In genomic region chr5:173283318-173284288, GRCh38 we compare ENCODE assay signal across 8 cellular contexts. TPM values are rescaled to one million over a fixed set of nuclear protein-coding genes. Genes with fewer than 3 reads are reported as not detected.
A peak's percentile ranks its signal among the peaks of the same experiment; 100 is the strongest.
DNase-seq lines count a peak whose midpoint lies in the region; ATAC-seq and TF ChIP-seq lines count a peak whose summit lies in the region.

No MANE protein-coding gene starts in this region.

- H3K4me3 Mint-ChIP-seq in Calu3 (ENCODE audit: low read depth, unreplicated experiment), result peak overlapping the region; percentile 24
- H3K4me3 Mint-ChIP-seq in activated T-helper 2 cell treated with anti-CD3 and anti-CD28 coated beads, Interferon-gamma antibody, Interleukin-2, Interleukin-4, amounts not matched to agents 10 μg/mL and 5 μg/mL and 100 μg/mL, durations not matched to agents 14 hours and 24 hours and 36 hours (ENCODE audit: low read depth), result no peak overlapping the region
- H3K4me3 Mint-ChIP-seq in osteocyte (ENCODE audit: unreplicated experiment), result peak overlapping the region; percentile 47

- TF ChIP-seq EP300 in transverse colon (IDR thresholded peaks at IDR 0.05; ENCODE audit: low read depth), result no peak

- intact Hi-C loops in Calu3 (cut with micrococcal nuclease; ENCODE audit: unreplicated experiment) (loop anchor here (2.0 kb wide), 2 partner anchors 305 to 577 kb away; no protein-coding TSS in a partner anchor), transverse colon (cut with DNase I; ENCODE audit: low total_unique reads) (no loop called here)
- intact Hi-C loops in activated T-helper 2 cell treated with anti-CD3 and anti-CD28 coated beads, Interferon-gamma antibody, Interleukin-2, Interleukin-4, amounts not matched to agents 10 μg/mL and 5 μg/mL and 100 μg/mL, durations not matched to agents 14 hours and 24 hours and 36 hours (cut with micrococcal nuclease), result loop anchor here (2.0 kb wide), 1 partner anchor 301 kb away; the partner anchor contains the start of gene ATP6V0E1

- peaks cover 0 to 5% (median 0%) of the 10 kb centered on the region in 4 donors for H3K4me1 ChIP-seq in Peyer's patch
- H3K4me1 ChIP-seq in transverse colon, result peaks cover 0 to 8% (median 5%) of the 10 kb centered on the region in 4 donors

- WGBS in transverse colon (ENCODE audit: low coverage in 1 of 2), 2 donors, result 8% methylated on average over 8 to 43 of the region's 45 CpGs

- H3K9me3 ChIP-seq in Peyer's patch (no peaks in the 10 kb centered on the region), transverse colon (no peaks in the 10 kb centered on the region)

- H3K27ac Mint-ChIP-seq in Calu3 (ENCODE audit: unreplicated experiment) (no peak overlapping the region), osteocyte (ENCODE audit: unreplicated experiment) (no peak overlapping the region)
- no peak overlapping the region for H3K27ac Mint-ChIP-seq in activated T-helper 2 cell treated with anti-CD3 and anti-CD28 coated beads, Interferon-gamma antibody, Interleukin-2, Interleukin-4, amounts not matched to agents 10 μg/mL and 5 μg/mL and 100 μg/mL, durations not matched to agents 14 hours and 24 hours and 36 hours

- CTCF ChIA-PET in Calu3 (lab: Charles Lee), result no interaction called here

- H3K9me3 Mint-ChIP-seq in Calu3 (ENCODE audit: low read depth, unreplicated experiment) (no peaks in the 10 kb centered on the region), osteocyte (ENCODE audit: unreplicated experiment) (no peaks in the 10 kb centered on the region)
- H3K9me3 Mint-ChIP-seq in activated T-helper 2 cell treated with anti-CD3 and anti-CD28 coated beads, Interferon-gamma antibody, Interleukin-2, Interleukin-4, amounts not matched to agents 10 μg/mL and 5 μg/mL and 100 μg/mL, durations not matched to agents 14 hours and 24 hours and 36 hours, result peaks cover 11% of the 10 kb centered on the region

- no peak for TF ChIP-seq POLR2A in Peyer's patch (IDR thresholded peaks at IDR 0.05)
- TF ChIP-seq POLR2A in transverse colon (IDR thresholded peaks at IDR 0.05), result no peak

- no TSS peak for BruUV-seq in Calu3 (replicated peaks; lab: Mats Ljungman, UMichigan)

- H3K27me3 ChIP-seq in Peyer's patch (no peaks in the 10 kb centered on the region), transverse colon (peaks cover 72% of the 10 kb centered on the region)

- no peak overlapping the region for H3K4me3 ChIP-seq in Peyer's patch
- no peak overlapping the region for H3K4me3 ChIP-seq in fibroblast of villous mesenchyme (ENCODE audit: low read depth, low read length)
- peak overlapping the region in 1 of 4 donors; percentile 34 for H3K4me3 ChIP-seq in transverse colon

- ATAC-seq in GM21381 (IDR thresholded peaks at IDR 0.05; ENCODE audit: unreplicated experiment), result peak; percentile 93

- peaks cover 96% of the 10 kb centered on the region for H3K27me3 Mint-ChIP-seq in Calu3 (ENCODE audit: unreplicated experiment)
- H3K27me3 Mint-ChIP-seq in activated T-helper 2 cell treated with anti-CD3 and anti-CD28 coated beads, Interferon-gamma antibody, Interleukin-2, Interleukin-4, amounts not matched to agents 10 μg/mL and 5 μg/mL and 100 μg/mL, durations not matched to agents 14 hours and 24 hours and 36 hours (ENCODE audit: low read depth), result peaks cover 57% of the 10 kb centered on the region
- peaks cover 16% of the 10 kb centered on the region for H3K27me3 Mint-ChIP-seq in osteocyte (ENCODE audit: unreplicated experiment)

- H3K36me3 ChIP-seq in Peyer's patch (no peaks in the 10 kb centered on the region), transverse colon (no peaks in the 10 kb centered on the region)

- H3K36me3 Mint-ChIP-seq in Calu3 (ENCODE audit: insufficient read depth, unreplicated experiment), result no peaks in the 10 kb centered on the region
- H3K36me3 Mint-ChIP-seq in activated T-helper 2 cell treated with anti-CD3 and anti-CD28 coated beads, Interferon-gamma antibody, Interleukin-2, Interleukin-4, amounts not matched to agents 10 μg/mL and 5 μg/mL and 100 μg/mL, durations not matched to agents 14 hours and 24 hours and 36 hours (ENCODE audit: low read depth), result peaks cover 3% of the 10 kb centered on the region
- H3K36me3 Mint-ChIP-seq in osteocyte (ENCODE audit: unreplicated experiment), result no peaks in the 10 kb centered on the region

- H3K4me1 Mint-ChIP-seq in Calu3 (ENCODE audit: low read depth, unreplicated experiment) (no peaks in the 10 kb centered on the region), osteocyte (ENCODE audit: unreplicated experiment) (peaks cover 13% of the 10 kb centered on the region)
- H3K4me1 Mint-ChIP-seq in activated T-helper 2 cell treated with anti-CD3 and anti-CD28 coated beads, Interferon-gamma antibody, Interleukin-2, Interleukin-4, amounts not matched to agents 10 μg/mL and 5 μg/mL and 100 μg/mL, durations not matched to agents 14 hours and 24 hours and 36 hours (ENCODE audit: low read depth), result peaks cover 9% of the 10 kb centered on the region

- in situ Hi-C loops in transverse colon (cut with MboI; ENCODE audit: low pct_ligation_motif_present in 1 of 4, low pct_unique_long_range_greater_than_20kb in 1 of 4, low sequenced_read_pairs in 3 of 4), result loop anchor here in 2 of 4 donors (25.0 kb wide), 2 partner anchors 321 to 679 kb away; partner anchors contain the start of gene RPL26L1 (in 1 of the 2)

- TF ChIP-seq CTCF in Calu3 (IDR thresholded peaks at IDR 0.05; ENCODE audit: unreplicated experiment) (peak; percentile 72), Peyer's patch (IDR thresholded peaks at IDR 0.05) (peak in 4 of 6 experiments; percentile 24 to 41 (median 36)), fibroblast of villous mesenchyme (IDR thresholded peaks at IDR 0.05; ENCODE audit: insufficient read depth, low read depth, low read length) (peak; percentile 75), osteocyte (IDR thresholded peaks at IDR 0.05) (peak; percentile 86), transverse colon (IDR thresholded peaks at IDR 0.05) (peak; percentile 37 to 50 (median 45))

- no peak overlapping the region for H3K27ac ChIP-seq in Peyer's patch
- H3K27ac ChIP-seq in transverse colon, result no peak overlapping the region

- DNase-seq in Calu3, result peak; percentile 92
- peak; percentile 35 for DNase-seq in HS-5 (ENCODE audit: low read depth)
- DNase-seq in Peyer's patch, result peak; percentile 22 to 70 (median 59)
- peak; percentile 66 for DNase-seq in activated T-helper 2 cell treated with anti-CD3 and anti-CD28 coated beads, Interferon-gamma antibody, Interleukin-2, Interleukin-4, amounts not matched to agents 10 μg/mL and 5 μg/mL and 100 μg/mL, durations not matched to agents 14 hours and 24 hours and 36 hours (ENCODE audit: low spot score)
- DNase-seq in fibroblast of villous mesenchyme (ENCODE audit: low read depth), result peak; percentile 49
- DNase-seq in osteocyte (ENCODE audit: extremely low spot score, unreplicated experiment), result peak; percentile 90
- peak; percentile 51 for DNase-seq in transverse colon

RNA-seq across cellular contexts. Expression of gene STC2, which starts 44.6 kb away (rescaled TPM):
- 48.3 and 60.4 TPM in 2 replicates for total RNA-seq in Calu3 (2022)
- 1 to 10 TPM in 2 of 4 donors, under 1 TPM in 2; 0.83 to 3.8 (median 1.7) TPM for total RNA-seq in Peyer's patch
- total RNA-seq in activated T-helper 2 cell treated with anti-CD3 and anti-CD28 coated beads, Interferon-gamma antibody, Interleukin-2, Interleukin-4, amounts not matched to agents 10 μg/mL and 5 μg/mL and 100 μg/mL, durations not matched to agents 14 hours and 24 hours and 36 hours, result 21.4 and 22.8 TPM in 2 replicates
- 157 and 195 TPM in 2 replicates for total RNA-seq in fibroblast of villous mesenchyme
- 334 and 341 TPM in 2 replicates for total RNA-seq in osteocyte
- total RNA-seq in transverse colon, result 1 to 10 TPM; 1.5 to 8.1 (median 2.0) TPM

RNA-seq across cellular contexts. Expression of gene NKX2-5, which starts 48.6 kb away (rescaled TPM):
- total RNA-seq in Calu3 (2022), result not detected in 2 replicates
- total RNA-seq in Peyer's patch, result not detected
- total RNA-seq in activated T-helper 2 cell treated with anti-CD3 and anti-CD28 coated beads, Interferon-gamma antibody, Interleukin-2, Interleukin-4, amounts not matched to agents 10 μg/mL and 5 μg/mL and 100 μg/mL, durations not matched to agents 14 hours and 24 hours and 36 hours, result not detected in 2 replicates
- 1.3 TPM in 2 replicates for total RNA-seq in fibroblast of villous mesenchyme
- total RNA-seq in osteocyte, result 15.5 and 16.4 TPM in 2 replicates
- total RNA-seq in transverse colon, result not detected

Comparison
In these comparisons a context has a peak if more than half of its experiments do, and no peak if none do; other contexts are left out.
1. DNase-seq: peak in every context shown above with its lines; median percentile 92 in Calu3; 90 in osteocyte; 66 in activated T-helper 2 cell treated with anti-CD3 and anti-CD28 coated beads, Interferon-gamma antibody, Interleukin-2, Interleukin-4, amounts not matched to agents 10 μg/mL and 5 μg/mL and 100 μg/mL, durations not matched to agents 14 hours and 24 hours and 36 hours; 59 in Peyer's patch; 51 in transverse colon; 49 in fibroblast of villous mesenchyme; 35 in HS-5.